ENCODE assay signal across 1 cellular context in genomic region chr22:25156736-25157135, GRCh38.
TF ChIP-seq lines count a peak whose summit lies in the region.

No MANE protein-coding gene starts in this region.

TF ChIP-seq in H1, 55 proteins besides CTCF, POLR2A, EP300 and RAD21:
- TF ChIP-seq POU5F1 (IDR thresholded peaks at IDR 0.05; ENCODE audit: low read depth, low read length) (no peak), BCL11A (IDR thresholded peaks at IDR 0.05; ENCODE audit: low read depth in 2 of 2, low read length in 2 of 2) (no peak), TEAD4 (IDR thresholded peaks at IDR 0.05; ENCODE audit: low read depth, low read length) (no peak), SUZ12 (IDR thresholded peaks at IDR 0.05; ENCODE audit: low read length) (no peak), KDM1A (IDR thresholded peaks at IDR 0.05; ENCODE audit: borderline replicate concordance, low read length) (no peak), RXRA (IDR thresholded peaks at IDR 0.05; ENCODE audit: insufficient read depth, low read depth, low read length) (no peak), SP1 (IDR thresholded peaks at IDR 0.05; ENCODE audit: low read depth, low read length) (no peak), EZH2 (IDR thresholded peaks at IDR 0.05; ENCODE audit: low read depth, low read length, severe bottlenecking) (no peak)
